In the genomic region with DNA sequence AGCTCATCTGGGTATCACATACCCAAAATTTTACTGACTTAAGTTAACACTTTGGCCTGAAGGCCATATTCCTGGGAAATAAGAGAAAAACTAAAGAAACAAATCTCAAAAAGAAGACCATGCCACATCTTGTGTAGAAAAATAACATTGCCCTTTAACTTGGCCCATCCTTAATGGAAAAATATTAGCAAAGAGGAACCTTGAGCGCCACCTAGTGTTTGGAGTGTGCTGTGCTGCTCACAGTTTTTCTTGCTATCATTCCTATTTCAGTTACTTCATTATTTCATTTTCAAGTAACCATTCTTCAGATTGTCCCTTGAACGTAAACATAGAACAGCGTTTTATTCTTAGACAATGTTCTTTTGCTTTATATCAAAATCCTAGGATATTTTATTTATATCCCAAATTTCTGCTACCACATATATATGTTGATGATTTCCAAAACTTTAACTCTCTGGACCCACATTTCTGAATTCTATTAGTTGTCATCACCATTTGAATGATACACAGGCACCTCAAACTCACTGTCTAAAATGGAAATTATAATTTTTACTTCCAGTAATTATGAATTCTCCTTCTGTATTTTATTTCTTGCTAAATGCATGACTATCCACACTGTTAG, we compare ENCODE assay signal across 7 cellular contexts.
DNase-seq lines count a peak whose midpoint lies in the region; ATAC-seq and TF ChIP-seq lines count a peak whose summit lies in the region.

No MANE protein-coding gene starts in this region.

- peak; percentile 13 for DNase-seq in GDM1 (lab: John Stamatoyannopoulos, UW)
- DNase-seq in HS-27A (ENCODE audit: low read depth), result peak; percentile 30
- DNase-seq in OCI-M2 (lab: John Stamatoyannopoulos, UW; ENCODE audit: unreplicated experiment), result peak; percentile 26
- DNase-seq in mammary epithelial cell, result peak; percentile 22
- DNase-seq in thoracic aorta (ENCODE audit: low spot score), result no peak

- TF ChIP-seq CTCF in mammary epithelial cell (conservative IDR thresholded peaks at IDR 0.05 in 1 of 2, IDR thresholded peaks at IDR 0.05 in 1 of 2; ENCODE audit: extremely low read depth in 1 of 2, insufficient read depth in 1 of 2, low read depth in 1 of 2, low read length in 2 of 2) (peak; percentile 86 to 96), liver (IDR thresholded peaks at IDR 0.05; ENCODE audit: low read depth, low read length, missing input control) (peak; percentile 86), thoracic aorta (IDR thresholded peaks at IDR 0.05) (peak; percentile 81)

- no peak overlapping the region for H3K4me2 ChIP-seq in mammary epithelial cell (ENCODE audit: insufficient read depth, low read depth, low read length)

- H3K27ac ChIP-seq in mammary epithelial cell (ENCODE audit: insufficient read depth, low read depth, low read length) (no peak overlapping the region), liver (ENCODE audit: low read depth in 1 of 2, low read length in 2 of 2) (no peak overlapping the region), thoracic aorta (no peak overlapping the region)

- dilution Hi-C loops in mammary epithelial cell (cut with HindIII; ENCODE audit: low sequenced_read_pairs), result no loop called here

- H3K36me3 ChIP-seq in mammary epithelial cell (ENCODE audit: insufficient read depth, low read length) (no peaks in the 10 kb centered on the region), liver (ENCODE audit: control insufficient read depth in 4 of 4, insufficient read depth in 3 of 4, low read depth in 1 of 4, low read length in 3 of 4) (no peaks in the 10 kb centered on the region), thoracic aorta (no peaks in the 10 kb centered on the region)

- H3K4me1 ChIP-seq in mammary epithelial cell (ENCODE audit: insufficient read depth, low read length) (no peaks in the 10 kb centered on the region), liver (ENCODE audit: control insufficient read depth in 4 of 4, insufficient read depth in 4 of 4, low read length in 3 of 4) (no peaks in the 10 kb centered on the region), thoracic aorta (ENCODE audit: control insufficient read depth in 1 of 2, low read depth in 2 of 2) (no peaks in the 10 kb centered on the region)

- intact Hi-C loops in mammary epithelial cell (cut with micrococcal nuclease), result no loop called here

- no peak overlapping the region for H2AFZ ChIP-seq in mammary epithelial cell (ENCODE audit: low read depth, low read length)

- H3K9me3 ChIP-seq in mammary epithelial cell (replicated peaks; ENCODE audit: insufficient read depth, low read length), result no peaks in the 10 kb centered on the region
- H3K9me3 ChIP-seq in liver (ENCODE audit: control insufficient read depth in 4 of 4, low read length in 3 of 4), result no peaks in the 10 kb centered on the region
- no peaks in the 10 kb centered on the region for H3K9me3 ChIP-seq in thoracic aorta

- peak; percentile 88 to 89 for TF ChIP-seq RAD21 in liver (IDR thresholded peaks at IDR 0.05)

- no TSS peak for BruUV-seq in mammary epithelial cell (replicated peaks; lab: Mats Ljungman, UMichigan)

- H3K79me2 ChIP-seq in mammary epithelial cell (ENCODE audit: insufficient read depth, low read length), result no peaks in the 10 kb centered on the region

- H3K27me3 ChIP-seq in mammary epithelial cell (ENCODE audit: insufficient read depth, low read length) (no peaks in the 10 kb centered on the region), liver (ENCODE audit: control insufficient read depth in 4 of 4, insufficient read depth in 4 of 4, low read length in 3 of 4) (no peaks in the 10 kb centered on the region), thoracic aorta (replicated peaks; ENCODE audit: insufficient read depth) (no peaks in the 10 kb centered on the region)

- 2% methylated on average over 3 of the region's 3 CpGs for WGBS in mammary epithelial cell (ENCODE audit: low coverage, missing lambda C conversion rate)
- 6% methylated on average over 3 of the region's 3 CpGs for WGBS in liver

- no peak overlapping the region for H3K4me3 ChIP-seq in mammary epithelial cell (replicated peaks in 1 of 3; ENCODE audit: insufficient read depth in 1 of 3, low read depth in 2 of 3, low read length in 3 of 3)
- H3K4me3 ChIP-seq in liver (ENCODE audit: low read depth in 1 of 3, low read length in 3 of 3), result no peak overlapping the region
- H3K4me3 ChIP-seq in thoracic aorta, result no peak overlapping the region

- in situ Hi-C loops in mammary epithelial cell (cut with MboI; ENCODE audit: low sequenced_read_pairs in 2 of 2), result no loop called here

- H4K20me1 ChIP-seq in mammary epithelial cell (ENCODE audit: insufficient read depth, low read length), result no peaks in the 10 kb centered on the region

- CTCF ChIA-PET in mammary epithelial cell (lab: Charles Lee; ENCODE audit: low non-redundant PET), result no interaction called here

- no peak overlapping the region for H3K9ac ChIP-seq in mammary epithelial cell (ENCODE audit: insufficient read depth, low read length)
- H3K9ac ChIP-seq in liver (ENCODE audit: low read depth in 1 of 2, low read length in 2 of 2), result no peak overlapping the region

- peak; percentile 88 for ATAC-seq in GM19467 (IDR thresholded peaks at IDR 0.05; ENCODE audit: unreplicated experiment)
- no peak for ATAC-seq in thoracic aorta (ENCODE audit: insufficient number of reproducible peaks, low FRiP score, low read depth)

TF ChIP-seq in liver, 16 proteins besides CTCF, POLR2A, EP300 and RAD21:
- TF ChIP-seq HNF4A (conservative IDR thresholded peaks at IDR 0.05), result no peak
- no peak for TF ChIP-seq HNF4G (IDR thresholded peaks at IDR 0.05)
- TF ChIP-seq FOXA2 (IDR thresholded peaks at IDR 0.05), result no peak
- TF ChIP-seq, protein P1, sequence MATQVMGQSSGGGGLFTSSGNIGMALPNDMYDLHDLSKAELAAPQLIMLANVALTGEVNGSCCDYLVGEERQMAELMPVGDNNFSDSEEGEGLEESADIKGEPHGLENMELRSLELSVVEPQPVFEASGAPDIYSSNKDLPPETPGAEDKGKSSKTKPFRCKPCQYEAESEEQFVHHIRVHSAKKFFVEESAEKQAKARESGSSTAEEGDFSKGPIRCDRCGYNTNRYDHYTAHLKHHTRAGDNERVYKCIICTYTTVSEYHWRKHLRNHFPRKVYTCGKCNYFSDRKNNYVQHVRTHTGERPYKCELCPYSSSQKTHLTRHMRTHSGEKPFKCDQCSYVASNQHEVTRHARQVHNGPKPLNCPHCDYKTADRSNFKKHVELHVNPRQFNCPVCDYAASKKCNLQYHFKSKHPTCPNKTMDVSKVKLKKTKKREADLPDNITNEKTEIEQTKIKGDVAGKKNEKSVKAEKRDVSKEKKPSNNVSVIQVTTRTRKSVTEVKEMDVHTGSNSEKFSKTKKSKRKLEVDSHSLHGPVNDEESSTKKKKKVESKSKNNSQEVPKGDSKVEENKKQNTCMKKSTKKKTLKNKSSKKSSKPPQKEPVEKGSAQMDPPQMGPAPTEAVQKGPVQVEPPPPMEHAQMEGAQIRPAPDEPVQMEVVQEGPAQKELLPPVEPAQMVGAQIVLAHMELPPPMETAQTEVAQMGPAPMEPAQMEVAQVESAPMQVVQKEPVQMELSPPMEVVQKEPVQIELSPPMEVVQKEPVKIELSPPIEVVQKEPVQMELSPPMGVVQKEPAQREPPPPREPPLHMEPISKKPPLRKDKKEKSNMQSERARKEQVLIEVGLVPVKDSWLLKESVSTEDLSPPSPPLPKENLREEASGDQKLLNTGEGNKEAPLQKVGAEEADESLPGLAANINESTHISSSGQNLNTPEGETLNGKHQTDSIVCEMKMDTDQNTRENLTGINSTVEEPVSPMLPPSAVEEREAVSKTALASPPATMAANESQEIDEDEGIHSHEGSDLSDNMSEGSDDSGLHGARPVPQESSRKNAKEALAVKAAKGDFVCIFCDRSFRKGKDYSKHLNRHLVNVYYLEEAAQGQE (IDR thresholded peaks at IDR 0.05), result no peak
- no peak for TF ChIP-seq FOXA1 (IDR thresholded peaks at IDR 0.05)
- TF ChIP-seq TAF1 (conservative IDR thresholded peaks at IDR 0.05), result no peak
- no peak for TF ChIP-seq GABPA (IDR thresholded peaks at IDR 0.05 in 1 of 2, conservative IDR thresholded peaks at IDR 0.05 in 1 of 2)
TF ChIP-seq in liver: peak in this region for 0.
